ENCODE assay signal across 14 cellular contexts in genomic region chr16:85524365-85524629, GRCh38.
A peak's percentile ranks its signal among the peaks of the same experiment; 100 is the strongest.
DNase-seq lines count a peak whose midpoint lies in the region; ATAC-seq and TF ChIP-seq lines count a peak whose summit lies in the region.
"Had no signal": no experiment of that assay in that cellular context is flagged by ENCODE, and none has a peak within 500 bp of the region (broad histone marks: within the 10 kb centered on the region; RNA-seq: fewer than 3 reads in every experiment).

No MANE protein-coding gene starts in this region.

- H3K27ac ChIP-seq in HL-60 (replicated peaks) (peak overlapping the region; percentile 92), Panc1 (ENCODE audit: low read length) (peak overlapping the region; percentile 86), left lung (peak overlapping the region in 1 of 2 donors; percentile 75), thyroid gland (peak overlapping the region in 2 of 3 donors; percentile 14 to 44)

- H3K36me3 ChIP-seq in Panc1 (ENCODE audit: control insufficient read depth, insufficient read depth, low read length) (no peaks in the 10 kb centered on the region), left lung (no peaks in the 10 kb centered on the region), thyroid gland (no peaks in the 10 kb centered on the region), HAP-1 (replicated peaks) (no peaks in the 10 kb centered on the region)
- H3K36me3 ChIP-seq: vagina had no signal

- H3K4me3 Mint-ChIP-seq in activated CD4-positive, alpha-beta memory T cell treated with anti-CD3 and anti-CD28 coated beads, Interleukin-2, amount 10 ng/mL, durations not matched to agents 7 days and 5 days: no peak overlapping the region
- H3K4me3 Mint-ChIP-seq: activated CD4-positive, alpha-beta memory T cell treated with anti-CD3 and anti-CD28 coated beads for 36 hours; CD8-positive, alpha-beta T cell; HFFc6; mesothelial cell of epicardium; stimulated activated memory B cell treated with anti-CD40 and anti-IgM and Interleukin-4, amounts not matched to agents 10 μg/mL and 1 μg/mL and 100 μg/mL, for 72 hours had no signal

- no peaks in the 10 kb centered on the region for H3K4me1 Mint-ChIP-seq in activated CD4-positive, alpha-beta memory T cell treated with anti-CD3 and anti-CD28 coated beads, Interleukin-2, amount 10 ng/mL, durations not matched to agents 7 days and 5 days
- H3K4me1 Mint-ChIP-seq: stimulated activated memory B cell treated with anti-CD40 and anti-IgM and Interleukin-4, amounts not matched to agents 10 μg/mL and 1 μg/mL and 100 μg/mL, for 72 hours had no signal

- no peaks in the 10 kb centered on the region for H3K36me3 Mint-ChIP-seq in activated CD4-positive, alpha-beta memory T cell treated with anti-CD3 and anti-CD28 coated beads, Interleukin-2, amount 10 ng/mL, durations not matched to agents 7 days and 5 days (ENCODE audit: low read depth)
- H3K36me3 Mint-ChIP-seq: activated CD4-positive, alpha-beta memory T cell treated with anti-CD3 and anti-CD28 coated beads for 36 hours; CD8-positive, alpha-beta T cell; stimulated activated memory B cell treated with anti-CD40 and anti-IgM and Interleukin-4, amounts not matched to agents 10 μg/mL and 1 μg/mL and 100 μg/mL, for 72 hours had no signal

- no peaks in the 10 kb centered on the region for H3K9me3 Mint-ChIP-seq in activated CD4-positive, alpha-beta memory T cell treated with anti-CD3 and anti-CD28 coated beads, Interleukin-2, amount 10 ng/mL, durations not matched to agents 7 days and 5 days
- H3K9me3 Mint-ChIP-seq: activated CD4-positive, alpha-beta memory T cell treated with anti-CD3 and anti-CD28 coated beads for 36 hours; CD8-positive, alpha-beta T cell; HFFc6; mesothelial cell of epicardium had no signal

- H3K4me3 ChIP-seq in HL-60 (replicated peaks; ENCODE audit: insufficient read depth, low read length) (no peak overlapping the region), Panc1 (ENCODE audit: low read depth in 2 of 2, low read length in 2 of 2) (no peak overlapping the region), left lung (peak overlapping the region in 1 of 2 donors; percentile 18), thyroid gland (replicated peaks in 1 of 3) (no peak overlapping the region), HAP-1 (no peak overlapping the region)
- H3K4me3 ChIP-seq: vagina had no signal

- H3K27me3 ChIP-seq in HL-60 (ENCODE audit: insufficient read depth, poor library complexity, severe bottlenecking) (no peaks in the 10 kb centered on the region), Panc1 (ENCODE audit: control insufficient read depth, insufficient read depth, low read length) (no peaks in the 10 kb centered on the region), left lung (no peaks in the 10 kb centered on the region), thyroid gland (no peaks in the 10 kb centered on the region), HAP-1 (ENCODE audit: low read depth) (no peaks in the 10 kb centered on the region)
- H3K27me3 ChIP-seq: vagina had no signal

- no peak overlapping the region for H3K27ac Mint-ChIP-seq in activated CD4-positive, alpha-beta memory T cell treated with anti-CD3 and anti-CD28 coated beads, Interleukin-2, amount 10 ng/mL, durations not matched to agents 7 days and 5 days
- H3K27ac Mint-ChIP-seq: activated CD4-positive, alpha-beta memory T cell treated with anti-CD3 and anti-CD28 coated beads for 36 hours; CD8-positive, alpha-beta T cell; HFFc6; stimulated activated memory B cell treated with anti-CD40 and anti-IgM and Interleukin-4, amounts not matched to agents 10 μg/mL and 1 μg/mL and 100 μg/mL, for 72 hours had no signal

- H3K9me3 ChIP-seq in Panc1 (ENCODE audit: control insufficient read depth, insufficient read depth, low read depth, low read length) (no peaks in the 10 kb centered on the region), left lung (no peaks in the 10 kb centered on the region), thyroid gland (no peaks in the 10 kb centered on the region), HAP-1 (no peaks in the 10 kb centered on the region)
- H3K9me3 ChIP-seq: vagina had no signal

- intact Hi-C loops in Panc1 (cut with micrococcal nuclease; ENCODE audit: unreplicated experiment) (no loop called here), left lung (cut with DNase I) (no loop called here), thyroid gland (cut with DNase I) (no loop called here)

- POLR2A ChIA-PET in Panc1 (lab: Charles Lee): no interaction called here
- POLR2A ChIA-PET in activated CD4-positive, alpha-beta memory T cell treated with anti-CD3 and anti-CD28 coated beads, Interleukin-2, amount 10 ng/mL, durations not matched to agents 7 days and 5 days (lab: Charles Lee): no interaction called here

- BruUV-seq in Panc1 (replicated peaks; lab: Mats Ljungman, UMichigan): no TSS peak

- TF ChIP-seq CTCF in HL-60 (IDR thresholded peaks at IDR 0.05; ENCODE audit: insufficient read depth, low read length) (no peak), Panc1 (IDR thresholded peaks at IDR 0.05) (no peak), left lung (IDR thresholded peaks at IDR 0.05) (no peak), thyroid gland (IDR thresholded peaks at IDR 0.05) (no peak)

- DNase-seq in HL-60 (ENCODE audit: low read depth in 1 of 2, low spot score in 1 of 2) (peak in 1 of 2 experiments; percentile 20), Panc1 (ENCODE audit: low read depth, low spot score) (no peak), left lung (peak in 1 of 2 donors; percentile 81), thyroid gland (no peak), HAP-1 (ENCODE audit: low spot score in 2 of 2) (no peak), C1 segment of cervical spinal cord (lab: John Stamatoyannopoulos, UW) (no peak)
- DNase-seq in activated CD4-positive, alpha-beta memory T cell treated with anti-CD3 and anti-CD28 coated beads, Interleukin-2, amount 10 ng/mL, durations not matched to agents 7 days and 5 days: no peak
- DNase-seq: activated CD4-positive, alpha-beta memory T cell treated with anti-CD3 and anti-CD28 coated beads for 36 hours; CD8-positive, alpha-beta T cell; GDM1; HFFc6 had no signal

- no peaks in the 10 kb centered on the region for H3K27me3 Mint-ChIP-seq in activated CD4-positive, alpha-beta memory T cell treated with anti-CD3 and anti-CD28 coated beads, Interleukin-2, amount 10 ng/mL, durations not matched to agents 7 days and 5 days

- 67% methylated on average over 3 of the region's 8 CpGs; no CpG with 5 or more reads in 1 of the 2 donors for WGBS in thyroid gland, 2 donors

- in situ Hi-C loops in Panc1 (cut with HindIII; ENCODE audit: low pct_unique_long_range_greater_than_20kb, low sequenced_read_pairs): no loop called here
- in situ Hi-C loops in HAP-1 (cut with MboI; ENCODE audit: low sequenced_read_pairs): no loop called here

- peaks cover 56% of the 10 kb centered on the region for H3K4me1 ChIP-seq in Panc1 (ENCODE audit: control insufficient read depth, insufficient read depth, low read length)
- H3K4me1 ChIP-seq in left lung: peaks cover 24 to 52% of the 10 kb centered on the region in 2 donors
- peaks cover 34 to 52% of the 10 kb centered on the region in 2 donors for H3K4me1 ChIP-seq in thyroid gland
- no peaks in the 10 kb centered on the region for H3K4me1 ChIP-seq in HAP-1

- ATAC-seq in Panc1 (peak; percentile 36), left lung (peak; percentile 2)
- ATAC-seq: CD8-positive, alpha-beta T cell; stimulated activated memory B cell treated with anti-CD40 and anti-IgM and Interleukin-4, amounts not matched to agents 10 μg/mL and 1 μg/mL and 100 μg/mL, for 72 hours had no signal

- CTCF ChIA-PET in Panc1 (lab: Charles Lee): interaction anchor here (0.7 kb wide), 1 partner anchor 169 kb away, joined by 3 read pairs; no protein-coding TSS in a partner anchor
- CTCF ChIA-PET in activated CD4-positive, alpha-beta memory T cell treated with anti-CD3 and anti-CD28 coated beads, Interleukin-2, amount 10 ng/mL, durations not matched to agents 7 days and 5 days (lab: Charles Lee): interaction anchor here (0.7 kb wide), 1 partner anchor 92 kb away, joined by 4 read pairs; no protein-coding TSS in a partner anchor

- no peak for TF ChIP-seq POLR2A in thyroid gland (IDR thresholded peaks at IDR 0.05)
